Comparison of ENCODE assay signal across 26 cellular contexts in the genomic region with DNA sequence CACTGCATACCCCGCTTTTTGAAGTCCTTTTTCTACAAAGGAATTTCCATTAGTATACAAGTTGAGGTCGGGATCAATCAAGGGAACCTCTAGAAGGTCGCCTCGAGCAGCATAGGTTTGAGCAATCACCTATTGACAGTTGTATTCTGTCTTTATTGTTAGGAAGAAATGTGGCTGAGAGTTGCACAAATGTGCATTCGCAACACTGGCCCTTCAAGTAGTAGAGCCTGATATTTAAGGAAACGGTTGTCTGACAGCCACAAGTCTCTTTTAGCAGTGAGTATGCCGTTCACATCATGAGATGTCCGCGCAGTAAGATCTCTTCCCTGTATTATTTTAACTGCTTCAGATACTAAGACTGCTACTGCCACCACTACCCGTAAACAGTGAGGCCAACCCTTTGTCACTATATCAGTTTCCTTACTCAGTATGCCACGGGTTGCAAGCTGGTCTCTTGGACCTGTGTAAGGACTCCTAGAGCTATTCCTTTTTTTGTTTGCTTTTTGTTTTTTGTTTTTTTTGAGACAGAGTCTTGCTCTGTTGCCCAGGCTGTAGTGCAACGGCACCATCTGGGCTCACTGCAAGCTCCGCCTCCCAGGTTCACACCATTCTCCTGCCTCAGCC.
"Had no signal": no experiment of that assay in that cellular context is flagged by ENCODE, and none has a peak within 500 bp of the region (broad histone marks: within the 10 kb centered on the region; RNA-seq: fewer than 3 reads in every experiment).

No MANE protein-coding gene starts in this region.

- H3K27ac ChIP-seq: coronary artery, dorsolateral prefrontal cortex, uterus, VCaP had no signal

- ATAC-seq: effector memory CD8-positive, alpha-beta T cell; left cardiac atrium; left ventricle myocardium superior; mucosa of descending colon; natural killer cell treated with Interleukin-12 subunit alpha and Interleukin-12 subunit beta and Interleukin-15 and Interleukin-18, amount 100 ng/mL, for 72 hours; sciatic nerve; stimulated activated memory B cell treated with anti-CD40 and anti-IgM and Interleukin-4, amounts not matched to agents 10 μg/mL and 1 μg/mL and 100 μg/mL, for 72 hours; stimulated activated naive CD8-positive, alpha-beta T cell treated with anti-CD3 and anti-CD28 coated beads, Interleukin-15, amount 100 ng/mL, for 72 hours had no signal

- H3K4me1 ChIP-seq: uterus had no signal

- H3K4me3 ChIP-seq: coronary artery, dorsolateral prefrontal cortex, mucosa of descending colon, uterus had no signal

- DNase-seq: activated CD4-positive, alpha-beta T cell treated with anti-CD3 and anti-CD28 coated beads for 4 hours; activated CD4-positive, alpha-beta T cell treated with anti-CD3 and anti-CD28 coated beads, Interleukin-2, amount 50 U/mL, for 4 hours; activated CD8-positive, alpha-beta memory T cell treated with anti-CD3 and anti-CD28 coated beads for 24 hours; activated effector memory CD4-positive, alpha-beta T cell treated with Interleukin-2 at 50 U/mL for 16 hours; activated naive CD4-positive, alpha-beta T cell treated with Interleukin-2 at 50 U/mL for 16 hours; anterior cingulate cortex; cerebellar nuclear complex; dorsolateral prefrontal cortex; effector memory CD8-positive, alpha-beta T cell; erythroblast; hippocampal formation; left cardiac atrium; left ventricle myocardium superior; mucosa of descending colon; retina; small intestine; stimulated activated CD4-positive, alpha-beta T cell treated with anti-CD3 and anti-CD28 coated beads, Interleukin-4, amount 100 ng/mL, for 24 hours; stimulated activated CD8-positive, alpha-beta memory T cell treated with anti-CD3 and anti-CD28 coated beads, Interleukin-4, amount 100 ng/mL, for 48 hours; stimulated activated naive CD8-positive, alpha-beta T cell treated with anti-CD3 and anti-CD28 coated beads, Interleukin-15, amount 100 ng/mL, for 72 hours; substantia nigra; uterus had no signal

- H3K36me3 ChIP-seq: uterus had no signal

- H3K27me3 ChIP-seq: dorsolateral prefrontal cortex, uterus had no signal

- H3K9me3 ChIP-seq: mucosa of descending colon, uterus had no signal
